8 cellular contexts compared by ENCODE assay signal in genomic region chr19:12648088-12648487, GRCh38. TPM values are rescaled to one million over a fixed set of nuclear protein-coding genes. Genes with fewer than 3 reads are reported as not detected.
DNase-seq lines count a peak whose midpoint lies in the region; ATAC-seq and TF ChIP-seq lines count a peak whose summit lies in the region.

No MANE protein-coding gene starts in this region.

- intact Hi-C loops in ovary (cut with DNase I) = no loop called here

- no peak for TF ChIP-seq EP300 in ovary (IDR thresholded peaks at IDR 0.05)

- TF ChIP-seq POLR2A in ovary (IDR thresholded peaks at IDR 0.05) = no peak

- peak; percentile 25 for DNase-seq in AG20443 (ENCODE audit: low spot score)
- no peak for DNase-seq in RWPE1 (ENCODE audit: low spot score)
- no peak for DNase-seq in foreskin keratinocyte
- peak in 3 of 5 donors; percentile 30 to 61 (median 49) for DNase-seq in ovary
- DNase-seq in activated CD4-positive, alpha-beta T cell treated with anti-CD3 and anti-CD28 coated beads, Interleukin-2, amount 50 U/mL, for 4 hours = no peak
- no peak for DNase-seq in hippocampal formation (lab: John Stamatoyannopoulos, UW)
- DNase-seq in HPDE6-E6E7 (ENCODE audit: extremely low spot score) = no peak
- no peak for DNase-seq in T-helper 1 cell

- POLR2A ChIA-PET in RWPE1 (lab: Yijun Ruan, JAX; ENCODE audit: low non-redundant PET) = no interaction called here

- no peak for ATAC-seq in foreskin keratinocyte

- WGBS in ovary, 3 donors = 4 to 5% (median 5%) methylated on average over 15 to 29 of the region's 29 CpGs

- no peaks in the 10 kb centered on the region for H3K36me3 ChIP-seq in ovary

- H3K4me1 ChIP-seq in foreskin keratinocyte (no peaks in the 10 kb centered on the region), ovary (ENCODE audit: insufficient read depth) (peaks cover 12% of the 10 kb centered on the region)

- TF ChIP-seq CTCF in RWPE1 (conservative IDR thresholded peaks at IDR 0.05; ENCODE audit: low read depth) (peak; percentile 61), foreskin keratinocyte (conservative IDR thresholded peaks at IDR 0.05) (peak; percentile 21), ovary (IDR thresholded peaks at IDR 0.05) (peak in 2 of 3 donors; percentile 20 to 25)

- H3K27me3 ChIP-seq in foreskin keratinocyte = no peaks in the 10 kb centered on the region
- no peaks in the 10 kb centered on the region for H3K27me3 ChIP-seq in ovary

- H3K9me3 ChIP-seq in ovary = no peaks in the 10 kb centered on the region

- CTCF ChIA-PET in RWPE1 (lab: Yijun Ruan, JAX) = no interaction called here

- H3K27ac ChIP-seq in RWPE1 (no peak overlapping the region), foreskin keratinocyte (no peak overlapping the region), ovary (no peak overlapping the region)

- peak overlapping the region; percentile 27 for H3K4me3 ChIP-seq in ovary

RNA-seq across cellular contexts. Expression of gene MAN2B1, which starts 18.5 kb away (rescaled TPM):
- 35.9 and 38.4 TPM in 2 replicates for total RNA-seq in foreskin keratinocyte
- polyA plus RNA-seq in foreskin keratinocyte = 42.6 and 43.3 TPM in 2 replicates
- total RNA-seq in ovary = 10 to 100 TPM; 17.8 to 63.7 (median 49.8) TPM
- polyA plus RNA-seq in ovary = 10 to 100 TPM; 23.5 to 35.0 TPM

RNA-seq across cellular contexts. Expression of gene WDR83, which starts 18.5 kb away (rescaled TPM):
- total RNA-seq in foreskin keratinocyte (9.1 and 11.5 TPM in 2 replicates), ovary (10 to 100 TPM; 10.5 to 15.1 (median 11.9) TPM)
- polyA plus RNA-seq in foreskin keratinocyte (14.1 and 15.1 TPM in 2 replicates), ovary (10 to 100 TPM in 1 of 2 donors, 1 to 10 TPM in 1; 2.8 to 16.3 TPM)

RNA-seq across cellular contexts. Expression of gene DHPS, which starts 33.6 kb away (rescaled TPM):
- total RNA-seq in foreskin keratinocyte (49.4 and 60.4 TPM in 2 replicates), ovary (100 to 1,000 TPM in 1 of 7 donors, 10 to 100 TPM in 6; 63.7 to 147 (median 89.7) TPM)
- polyA plus RNA-seq in foreskin keratinocyte (62.4 and 75.9 TPM in 2 replicates), ovary (10 to 100 TPM; 72.8 to 92.7 TPM)

RNA-seq across cellular contexts. Expression of gene ZNF791, which starts 37.4 kb away (rescaled TPM):
- 10.6 and 12.1 TPM in 2 replicates for total RNA-seq in foreskin keratinocyte
- 3.0 and 3.5 TPM in 2 replicates for polyA plus RNA-seq in foreskin keratinocyte
- 10 to 100 TPM; 16.4 to 44.3 (median 35.2) TPM for total RNA-seq in ovary
- polyA plus RNA-seq in ovary = 10 to 100 TPM; 13.6 to 21.7 TPM

RNA-seq across cellular contexts. Expression of gene ZNF490, which starts 37.5 kb away (rescaled TPM):
- total RNA-seq in foreskin keratinocyte = 5.3 and 5.7 TPM in 2 replicates
- polyA plus RNA-seq in foreskin keratinocyte = 0.18 and 0.22 TPM in 2 replicates
- 10 to 100 TPM in 1 of 7 donors, 1 to 10 TPM in 6; 5.3 to 12.5 (median 7.2) TPM for total RNA-seq in ovary
- 1 to 10 TPM in 1 of 2 donors, under 1 TPM in 1; 0.98 to 3.7 TPM for polyA plus RNA-seq in ovary

Comparison
In these comparisons a context has a peak if more than half of its experiments do, and no peak if none do; other contexts are left out.
1. DNase-seq: peak in AG20443 (single experiment) and ovary (3 of 5); none in RWPE1 (single experiment), foreskin keratinocyte (0 of 2), activated CD4-positive, alpha-beta T cell treated with anti-CD3 and anti-CD28 coated beads, Interleukin-2, amount 50 U/mL, for 4 hours (0 of 2), hippocampal formation (0 of 2), HPDE6-E6E7 (single experiment) and T-helper 1 cell (0 of 5).
2. Peak in every context shown above with its lines, with median percentiles within 50 percentile points of each other: CTCF ChIP-seq.